Comparison of ENCODE assay signal across 8 cellular contexts in genomic region chr2:64831134-64831976, GRCh38.
DNase-seq lines count a peak whose midpoint lies in the region; ATAC-seq, FAIRE-seq and TF ChIP-seq lines count a peak whose summit lies in the region.

No MANE protein-coding gene starts in this region.

- H3K27ac Mint-ChIP-seq in CD14-positive monocyte = peak overlapping the region; percentile 94 to 99 (median 96)
- peak overlapping the region; percentile 81 for H3K27ac Mint-ChIP-seq in activated T-helper 2 cell treated with anti-CD3 and anti-CD28 coated beads, Interferon-gamma antibody, Interleukin-2, Interleukin-4, amounts not matched to agents 10 μg/mL and 5 μg/mL and 100 μg/mL, durations not matched to agents 14 hours and 24 hours and 36 hours

- intact Hi-C loops in CD14-positive monocyte (cut with micrococcal nuclease) = loop anchor here (2.0 to 5.0 kb wide), 2 partner anchors 33 to 64 kb away; no protein-coding TSS in a partner anchor
- intact Hi-C loops in activated T-helper 2 cell treated with anti-CD3 and anti-CD28 coated beads, Interferon-gamma antibody, Interleukin-2, Interleukin-4, amounts not matched to agents 10 μg/mL and 5 μg/mL and 100 μg/mL, durations not matched to agents 14 hours and 24 hours and 36 hours (cut with micrococcal nuclease) = loop anchor here (1.0 to 5.0 kb wide), 5 partner anchors 25 to 185 kb away; no protein-coding TSS in a partner anchor

- peak overlapping the region; percentile 54 to 63 for H3K4me3 Mint-ChIP-seq in CD14-positive monocyte
- H3K4me3 Mint-ChIP-seq in activated T-helper 2 cell treated with anti-CD3 and anti-CD28 coated beads, Interferon-gamma antibody, Interleukin-2, Interleukin-4, amounts not matched to agents 10 μg/mL and 5 μg/mL and 100 μg/mL, durations not matched to agents 14 hours and 24 hours and 36 hours (ENCODE audit: low read depth) = peak overlapping the region; percentile 15

- peaks cover 0 to 6% (median 4%) of the 10 kb centered on the region in 3 donors for H3K27me3 Mint-ChIP-seq in CD14-positive monocyte (ENCODE audit: low read depth in 3 of 3)
- H3K27me3 Mint-ChIP-seq in activated T-helper 2 cell treated with anti-CD3 and anti-CD28 coated beads, Interferon-gamma antibody, Interleukin-2, Interleukin-4, amounts not matched to agents 10 μg/mL and 5 μg/mL and 100 μg/mL, durations not matched to agents 14 hours and 24 hours and 36 hours (ENCODE audit: low read depth) = peaks cover 8% of the 10 kb centered on the region

- H3K9me3 Mint-ChIP-seq in CD14-positive monocyte = peaks cover 0 to 5% (median 2%) of the 10 kb centered on the region in 7 donors
- no peaks in the 10 kb centered on the region for H3K9me3 Mint-ChIP-seq in activated T-helper 2 cell treated with anti-CD3 and anti-CD28 coated beads, Interferon-gamma antibody, Interleukin-2, Interleukin-4, amounts not matched to agents 10 μg/mL and 5 μg/mL and 100 μg/mL, durations not matched to agents 14 hours and 24 hours and 36 hours

- H3K36me3 ChIP-seq in neutrophil = no peaks in the 10 kb centered on the region

- peak; percentile 93 for ATAC-seq in HG03432 (IDR thresholded peaks at IDR 0.05; ENCODE audit: unreplicated experiment)

- FAIRE-seq in GM19239 (lab: Jason Lieb, UNC) = peak; percentile 76

- H3K27ac ChIP-seq in neutrophil (peak overlapping the region; percentile 59), substantia nigra (ENCODE audit: low read depth, low read length, poor library complexity, severe bottlenecking) (peak overlapping the region; percentile 84)

- peak; percentile 99 for DNase-seq in CD14-positive monocyte (ENCODE audit: low spot score)
- peak; percentile 60 for DNase-seq in GM19239 (ENCODE audit: insufficient read length, low spot score)
- DNase-seq in RKO (ENCODE audit: low spot score) = peak; percentile 98
- DNase-seq in activated T-helper 2 cell treated with anti-CD3 and anti-CD28 coated beads, Interferon-gamma antibody, Interleukin-2, Interleukin-4, amounts not matched to agents 10 μg/mL and 5 μg/mL and 100 μg/mL, durations not matched to agents 14 hours and 24 hours and 36 hours (ENCODE audit: low spot score) = peak; percentile 69
- peak; percentile 67 for DNase-seq in fibroblast of villous mesenchyme (ENCODE audit: low read depth)
- DNase-seq in substantia nigra (lab: John Stamatoyannopoulos, UW) = peak; percentile 7 to 93 (median 73)

- peak; percentile 91 for TF ChIP-seq CTCF in CD14-positive monocyte (IDR thresholded peaks at IDR 0.05)
- peak; percentile 77 for TF ChIP-seq CTCF in fibroblast of villous mesenchyme (IDR thresholded peaks at IDR 0.05; ENCODE audit: insufficient read depth, low read depth, low read length)
- TF ChIP-seq CTCF in neutrophil (IDR thresholded peaks at IDR 0.05) = peak; percentile 93

- H3K9me3 ChIP-seq in neutrophil = no peaks in the 10 kb centered on the region

- H3K4me1 Mint-ChIP-seq in CD14-positive monocyte = peaks cover 40% of the 10 kb centered on the region
- H3K4me1 Mint-ChIP-seq in activated T-helper 2 cell treated with anti-CD3 and anti-CD28 coated beads, Interferon-gamma antibody, Interleukin-2, Interleukin-4, amounts not matched to agents 10 μg/mL and 5 μg/mL and 100 μg/mL, durations not matched to agents 14 hours and 24 hours and 36 hours (ENCODE audit: low read depth) = peaks cover 24% of the 10 kb centered on the region

- H3K4me1 ChIP-seq in neutrophil (ENCODE audit: control insufficient read depth in 1 of 2, insufficient read depth in 1 of 2, low read depth in 1 of 2, low read length in 1 of 2) = peaks cover 8 to 12% of the 10 kb centered on the region in 2 experiments

- H3K4me3 ChIP-seq in fibroblast of villous mesenchyme (ENCODE audit: low read depth, low read length) (no peak overlapping the region), neutrophil (ENCODE audit: low read depth in 1 of 2, low read length in 1 of 2) (peak overlapping the region in 1 of 2 experiments; percentile 31)

- peaks cover 0 to 5% of the 10 kb centered on the region in 2 donors for H3K36me3 Mint-ChIP-seq in CD14-positive monocyte
- H3K36me3 Mint-ChIP-seq in activated T-helper 2 cell treated with anti-CD3 and anti-CD28 coated beads, Interferon-gamma antibody, Interleukin-2, Interleukin-4, amounts not matched to agents 10 μg/mL and 5 μg/mL and 100 μg/mL, durations not matched to agents 14 hours and 24 hours and 36 hours (ENCODE audit: low read depth) = no peaks in the 10 kb centered on the region

- H3K27me3 ChIP-seq in neutrophil = no peaks in the 10 kb centered on the region
